In genomic region chr3:47324278-47324865, GRCh38 we compare ENCODE assay signal across 9 cellular contexts. TPM values are rescaled to one million over a fixed set of nuclear protein-coding genes. Genes with fewer than 3 reads are reported as not detected.
DNase-seq lines count a peak whose midpoint lies in the region; ATAC-seq and TF ChIP-seq lines count a peak whose summit lies in the region.
"Had no signal": no experiment of that assay in that cellular context is flagged by ENCODE, and none has a peak within 500 bp of the region (broad histone marks: within the 10 kb centered on the region; RNA-seq: fewer than 3 reads in every experiment).

No MANE protein-coding gene starts in this region.

- H2AFZ ChIP-seq in PC-9 = no peak overlapping the region

- H3K27me3 ChIP-seq in CD8-positive, alpha-beta memory T cell (ENCODE audit: insufficient read depth, low read length, poor library complexity, severe bottlenecking) = no peaks in the 10 kb centered on the region
- H3K27me3 ChIP-seq in PC-9 (ENCODE audit: insufficient read depth, low read depth) (no peaks in the 10 kb centered on the region), upper lobe of right lung (no peaks in the 10 kb centered on the region)

- POLR2A ChIA-PET in CD8-positive, alpha-beta memory T cell (lab: Charles Lee) = interaction anchor here (0.5 to 0.6 kb wide), 2 partner anchors 231 to 632 kb away, joined by 3 to 4 read pairs; no protein-coding TSS in a partner anchor
- POLR2A ChIA-PET in PC-9 (lab: Charles Lee; ENCODE audit: unreplicated experiment) = interaction anchor here (0.7 to 0.9 kb wide), 2 partner anchors 41 to 286 kb away, joined by 3 read pairs; partner anchors contain the start of gene KLHL18

- no peaks in the 10 kb centered on the region for H4K20me1 ChIP-seq in PC-9 (ENCODE audit: insufficient read depth)

- H3K27me3 Mint-ChIP-seq in CD8-positive, alpha-beta memory T cell = no peaks in the 10 kb centered on the region
- H3K27me3 Mint-ChIP-seq in activated T-helper 17 cell treated with anti-CD3 and anti-CD28 coated beads, Interleukin-2, amount 50 U/mL, for 72 hours = no peaks in the 10 kb centered on the region

- ATAC-seq in activated T-helper 17 cell treated with anti-CD3 and anti-CD28 coated beads, Interleukin-2, amount 50 U/mL, for 72 hours (replicated peaks) = peak; percentile 72
- peak; percentile 96 for ATAC-seq in upper lobe of right lung
- no peak for ATAC-seq in HG03469 (IDR thresholded peaks at IDR 0.05; ENCODE audit: unreplicated experiment)

- CTCF ChIA-PET in CD8-positive, alpha-beta memory T cell (lab: Charles Lee) = interaction anchor here (0.7 to 4.2 kb wide), 22 partner anchors 11 to 1915 kb away, joined by 3 to 21 read pairs (median 4); partner anchors contain the start of gene SETD2
- CTCF ChIA-PET in PC-9 (lab: Charles Lee) = interaction anchor here (0.6 to 1.9 kb wide), 6 partner anchors 21 to 835 kb away, joined by 3 to 9 read pairs (median 4); no protein-coding TSS in a partner anchor

- H3K4me3 Mint-ChIP-seq in CD8-positive, alpha-beta memory T cell = no peak overlapping the region
- H3K4me3 Mint-ChIP-seq in activated T-helper 17 cell treated with anti-CD3 and anti-CD28 coated beads, Interleukin-2, amount 50 U/mL, for 72 hours = no peak overlapping the region
- H3K4me3 Mint-ChIP-seq: T-helper 1 cell treated with Interleukin-12 subunit alpha and Interleukin-12 subunit beta and Interleukin-4 antibody, amounts not matched to agents 30 μg/mL and 1 μg/mL, for 36 hours had no signal

- H3K36me3 ChIP-seq in CD8-positive, alpha-beta memory T cell (ENCODE audit: insufficient read depth, low read length) = peaks cover 13% of the 10 kb centered on the region
- H3K36me3 ChIP-seq in PC-9 (ENCODE audit: low read depth) (no peaks in the 10 kb centered on the region), upper lobe of right lung (peaks cover 74% of the 10 kb centered on the region)

- H3K4me1 Mint-ChIP-seq in CD8-positive, alpha-beta memory T cell = peaks cover 0 to 4% (median 0%) of the 10 kb centered on the region in 3 donors
- no peaks in the 10 kb centered on the region for H3K4me1 Mint-ChIP-seq in activated T-helper 17 cell treated with anti-CD3 and anti-CD28 coated beads, Interleukin-2, amount 50 U/mL, for 72 hours

- H3K4me3 ChIP-seq in CD8-positive, alpha-beta memory T cell (ENCODE audit: low read length) = no peak overlapping the region
- no peak overlapping the region for H3K4me3 ChIP-seq in PC-9
- H3K4me3 ChIP-seq in foreskin fibroblast (ENCODE audit: low read depth in 1 of 2, low read length in 2 of 2) = no peak overlapping the region
- no peak overlapping the region for H3K4me3 ChIP-seq in upper lobe of right lung

- peaks cover 4 to 77% (median 17%) of the 10 kb centered on the region in 3 donors for H3K36me3 Mint-ChIP-seq in CD8-positive, alpha-beta memory T cell
- peaks cover 98% of the 10 kb centered on the region for H3K36me3 Mint-ChIP-seq in activated T-helper 17 cell treated with anti-CD3 and anti-CD28 coated beads, Interleukin-2, amount 50 U/mL, for 72 hours (ENCODE audit: low read depth)

- H3F3A ChIP-seq in PC-9 (ENCODE audit: insufficient read depth, low read depth) = peaks cover 9% of the 10 kb centered on the region; the same call in 1 of the 2 replicates

- H3K79me2 ChIP-seq in PC-9 (ENCODE audit: low read depth) = no peaks in the 10 kb centered on the region

- H3K27ac Mint-ChIP-seq in CD8-positive, alpha-beta memory T cell = peak overlapping the region in 2 of 8 donors; percentile 3 to 24
- no peak overlapping the region for H3K27ac Mint-ChIP-seq in activated T-helper 17 cell treated with anti-CD3 and anti-CD28 coated beads, Interleukin-2, amount 50 U/mL, for 72 hours
- H3K27ac Mint-ChIP-seq: T-helper 1 cell treated with Interleukin-12 subunit alpha and Interleukin-12 subunit beta and Interleukin-4 antibody, amounts not matched to agents 30 μg/mL and 1 μg/mL, for 36 hours had no signal

- no peak overlapping the region for H3K27ac ChIP-seq in CD8-positive, alpha-beta memory T cell (ENCODE audit: low read depth, low read length)
- H3K27ac ChIP-seq in PC-9 (no peak overlapping the region), upper lobe of right lung (no peak overlapping the region)

- DNase-seq in CD8-positive, alpha-beta memory T cell = peak; percentile 6 to 58 (median 23)
- peak; percentile 33 for DNase-seq in HK-2 (ENCODE audit: unreplicated experiment)
- peak; percentile 61 to 72 for DNase-seq in PC-9
- DNase-seq in foreskin fibroblast = peak; percentile 73 to 90
- DNase-seq in non-pigmented ciliary epithelial cell (ENCODE audit: low read depth) = peak; percentile 44
- DNase-seq in upper lobe of right lung = no peak

- H3K9me3 Mint-ChIP-seq in CD8-positive, alpha-beta memory T cell = no peaks in the 10 kb centered on the region
- H3K9me3 Mint-ChIP-seq in activated T-helper 17 cell treated with anti-CD3 and anti-CD28 coated beads, Interleukin-2, amount 50 U/mL, for 72 hours = no peaks in the 10 kb centered on the region
- H3K9me3 Mint-ChIP-seq: T-helper 1 cell treated with Interleukin-12 subunit alpha and Interleukin-12 subunit beta and Interleukin-4 antibody, amounts not matched to agents 30 μg/mL and 1 μg/mL, for 36 hours had no signal

- no TSS peak for BruUV-seq in PC-9 (replicated peaks; lab: Mats Ljungman, UMichigan)

- intact Hi-C loops in PC-9 (cut with micrococcal nuclease; ENCODE audit: unreplicated experiment) (loop anchor here (1.0 to 10.0 kb wide), 6 partner anchors 42 to 619 kb away; partner anchors contain the start of genes KIF9, KLHL18, MYL3 and SMARCC1), upper lobe of right lung (cut with DNase I) (no loop called here)

- H3K4me2 ChIP-seq in PC-9 = no peak overlapping the region

- peak; percentile 76 for TF ChIP-seq CTCF in PC-9 (conservative IDR thresholded peaks at IDR 0.05)
- TF ChIP-seq CTCF in foreskin fibroblast (IDR thresholded peaks at IDR 0.05; ENCODE audit: low read depth, low read length) = peak; percentile 71
- TF ChIP-seq CTCF in upper lobe of right lung (IDR thresholded peaks at IDR 0.05) = peak; percentile 66

- H3K9me3 ChIP-seq in CD8-positive, alpha-beta memory T cell (ENCODE audit: low read length) = no peaks in the 10 kb centered on the region
- H3K9me3 ChIP-seq in PC-9 (ENCODE audit: insufficient read depth, low read depth) = no peaks in the 10 kb centered on the region
- no peaks in the 10 kb centered on the region for H3K9me3 ChIP-seq in upper lobe of right lung

- H3K4me1 ChIP-seq in CD8-positive, alpha-beta memory T cell (ENCODE audit: insufficient read depth, low read length) = no peaks in the 10 kb centered on the region
- H3K4me1 ChIP-seq in PC-9 (replicated peaks; ENCODE audit: insufficient read depth) = peaks cover 16% of the 10 kb centered on the region
- H3K4me1 ChIP-seq in upper lobe of right lung = no peaks in the 10 kb centered on the region

- no peaks in the 10 kb centered on the region for H3K9me2 ChIP-seq in PC-9 (ENCODE audit: insufficient read depth)

RNA-seq across cellular contexts. Expression of gene KLHL18, which starts 41.6 kb away (rescaled TPM):
- total RNA-seq in CD8-positive, alpha-beta memory T cell = 10 to 100 TPM; 44.5 to 46.8 TPM
- polyA plus RNA-seq in CD8-positive, alpha-beta memory T cell = 14.2 TPM
- 16.0 and 21.9 TPM in 2 replicates for total RNA-seq in PC-9 (2021)
- 10 to 100 TPM; 19.1 to 54.8 TPM for total RNA-seq in activated T-helper 17 cell treated with anti-CD3 and anti-CD28 coated beads, Interleukin-2, amount 50 U/mL, for 72 hours
- 23.5 TPM for total RNA-seq in upper lobe of right lung

RNA-seq across cellular contexts. Expression of gene KIF9, which starts 41.8 kb away (rescaled TPM):
- 1 to 10 TPM; 5.8 to 7.2 TPM for total RNA-seq in CD8-positive, alpha-beta memory T cell
- polyA plus RNA-seq in CD8-positive, alpha-beta memory T cell = 7.6 TPM
- total RNA-seq in PC-9 (2021) (18.4 and 21.4 TPM in 2 replicates), upper lobe of right lung (6.9 TPM)
- 1 to 10 TPM; 3.0 to 5.6 TPM for total RNA-seq in activated T-helper 17 cell treated with anti-CD3 and anti-CD28 coated beads, Interleukin-2, amount 50 U/mL, for 72 hours

RNA-seq across cellular contexts. Expression of gene PTPN23, which starts 56.4 kb away (rescaled TPM):
- total RNA-seq in CD8-positive, alpha-beta memory T cell = 10 to 100 TPM; 30.5 to 36.1 TPM
- 4.4 TPM for polyA plus RNA-seq in CD8-positive, alpha-beta memory T cell
- total RNA-seq in PC-9 (2021) = 36.9 and 38.9 TPM in 2 replicates
- total RNA-seq in activated T-helper 17 cell treated with anti-CD3 and anti-CD28 coated beads, Interleukin-2, amount 50 U/mL, for 72 hours = 10 to 100 TPM; 28.7 to 32.0 TPM
- 56.2 TPM for total RNA-seq in upper lobe of right lung
